Comparison of ENCODE assay signal across 9 cellular contexts in the genomic region with DNA sequence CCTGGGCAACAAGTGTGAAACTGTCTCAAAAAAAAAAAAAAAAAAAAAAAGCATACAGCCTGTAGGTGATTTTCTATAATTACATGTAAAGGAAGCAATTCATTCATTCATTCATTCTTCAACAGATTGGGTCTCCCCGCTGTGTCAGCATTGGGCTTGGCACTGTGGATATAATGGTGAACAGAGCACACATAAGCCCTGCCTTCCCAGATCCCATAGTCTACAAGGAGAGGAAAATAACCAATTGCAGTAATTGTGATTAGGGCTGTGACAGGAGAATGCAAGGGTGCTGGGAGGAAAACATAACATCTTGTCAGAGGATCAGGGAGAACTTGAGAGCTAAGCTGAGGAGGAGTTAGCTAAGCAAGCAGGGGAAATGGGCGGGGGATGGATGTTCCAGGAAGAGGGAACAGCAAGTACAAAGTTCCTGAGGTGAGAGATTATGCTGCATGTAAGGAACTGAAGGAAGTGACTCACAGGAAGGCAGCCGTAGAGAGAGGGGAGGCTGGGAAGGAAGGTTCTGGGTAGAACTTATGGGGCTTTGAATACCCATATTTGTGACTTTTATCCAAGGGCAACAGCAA. TPM values are rescaled to one million over a fixed set of nuclear protein-coding genes. Genes with fewer than 3 reads are reported as not detected.
DNase-seq lines count a peak whose midpoint lies in the region; ATAC-seq lines count a peak whose summit lies in the region.
"Had no signal": no experiment of that assay in that cellular context is flagged by ENCODE, and none has a peak within 500 bp of the region (broad histone marks: within the 10 kb centered on the region; RNA-seq: fewer than 3 reads in every experiment).

No MANE protein-coding gene starts in this region.

- H3K4me3 Mint-ChIP-seq in stimulated activated naive B cell treated with anti-CD40 and anti-IgM and Interleukin-4, amounts not matched to agents 10 μg/mL and 1 μg/mL and 100 μg/mL, for 72 hours, result no peak overlapping the region

- H3K27me3 Mint-ChIP-seq in stimulated activated naive B cell treated with anti-CD40 and anti-IgM and Interleukin-4, amounts not matched to agents 10 μg/mL and 1 μg/mL and 100 μg/mL, for 72 hours, result peaks cover 9 to 18% of the 10 kb centered on the region in 2 donors

- peaks cover 0 to 4% of the 10 kb centered on the region in 2 donors for H3K9me3 Mint-ChIP-seq in stimulated activated naive B cell treated with anti-CD40 and anti-IgM and Interleukin-4, amounts not matched to agents 10 μg/mL and 1 μg/mL and 100 μg/mL, for 72 hours

- H3K4me1 Mint-ChIP-seq in stimulated activated naive B cell treated with anti-CD40 and anti-IgM and Interleukin-4, amounts not matched to agents 10 μg/mL and 1 μg/mL and 100 μg/mL, for 72 hours, result peaks cover 0 to 12% of the 10 kb centered on the region in 2 donors

- ATAC-seq in Right ventricle myocardium inferior, result peak; percentile 85
- ATAC-seq in HG03045 (IDR thresholded peaks at IDR 0.05; ENCODE audit: unreplicated experiment), result no peak
- ATAC-seq in stimulated activated naive B cell treated with anti-CD40 and anti-IgM and Interleukin-4, amounts not matched to agents 10 μg/mL and 1 μg/mL and 100 μg/mL, for 72 hours (replicated peaks), result no peak

- H3K27ac Mint-ChIP-seq in stimulated activated naive B cell treated with anti-CD40 and anti-IgM and Interleukin-4, amounts not matched to agents 10 μg/mL and 1 μg/mL and 100 μg/mL, for 72 hours, result no peak overlapping the region

- no peaks in the 10 kb centered on the region for H3K36me3 Mint-ChIP-seq in stimulated activated naive B cell treated with anti-CD40 and anti-IgM and Interleukin-4, amounts not matched to agents 10 μg/mL and 1 μg/mL and 100 μg/mL, for 72 hours

- intact Hi-C loops in Right ventricle myocardium inferior (cut with DNase I), result loop anchor here (2.0 kb wide), 2 partner anchors 18 to 32 kb away; no protein-coding TSS in a partner anchor

- DNase-seq in HT-29 (ENCODE audit: low spot score) (peak; percentile 62), UCSD-AML1 (lab: John Stamatoyannopoulos, UW; ENCODE audit: unreplicated experiment) (peak; percentile 76), Right ventricle myocardium inferior (ENCODE audit: missing footprints) (no peak), smooth muscle cell of the brain vasculature (ENCODE audit: low read depth, low spot score) (peak; percentile 56), occipital lobe (lab: John Stamatoyannopoulos, UW) (no peak)
- no peak for DNase-seq in stimulated activated naive B cell treated with anti-CD40 and anti-IgM and Interleukin-4, amounts not matched to agents 10 μg/mL and 1 μg/mL and 100 μg/mL, for 72 hours
- no peak for DNase-seq in stimulated activated CD4-positive, alpha-beta T cell treated with anti-CD3 and anti-CD28 coated beads, Interleukin-12 subunit alpha, Interleukin-12 subunit beta, amount 100 ng/mL, for 4 hours
- DNase-seq: T-helper 9 cell had no signal

RNA-seq across cellular contexts. Expression of gene KLF9, which starts 24.0 kb away (rescaled TPM):
- 4.0 and 4.4 TPM in 2 replicates for total RNA-seq in HT-29 (2014; rRNA removed; shearing (Covaris generic))
- 52.6 TPM for total RNA-seq in Right ventricle myocardium inferior
- 16.8 TPM for total RNA-seq in occipital lobe

Comparison
In these comparisons a context has a peak if more than half of its experiments do, and no peak if none do; other contexts are left out.
1. DNase-seq: peak in HT-29 (single experiment), UCSD-AML1 (single experiment) and smooth muscle cell of the brain vasculature (single experiment); none in Right ventricle myocardium inferior (single experiment), occipital lobe (single experiment), stimulated activated naive B cell treated with anti-CD40 and anti-IgM and Interleukin-4, amounts not matched to agents 10 μg/mL and 1 μg/mL and 100 μg/mL, for 72 hours (single experiment) and stimulated activated CD4-positive, alpha-beta T cell treated with anti-CD3 and anti-CD28 coated beads, Interleukin-12 subunit alpha, Interleukin-12 subunit beta, amount 100 ng/mL, for 4 hours (single experiment).